In the genomic region with DNA sequence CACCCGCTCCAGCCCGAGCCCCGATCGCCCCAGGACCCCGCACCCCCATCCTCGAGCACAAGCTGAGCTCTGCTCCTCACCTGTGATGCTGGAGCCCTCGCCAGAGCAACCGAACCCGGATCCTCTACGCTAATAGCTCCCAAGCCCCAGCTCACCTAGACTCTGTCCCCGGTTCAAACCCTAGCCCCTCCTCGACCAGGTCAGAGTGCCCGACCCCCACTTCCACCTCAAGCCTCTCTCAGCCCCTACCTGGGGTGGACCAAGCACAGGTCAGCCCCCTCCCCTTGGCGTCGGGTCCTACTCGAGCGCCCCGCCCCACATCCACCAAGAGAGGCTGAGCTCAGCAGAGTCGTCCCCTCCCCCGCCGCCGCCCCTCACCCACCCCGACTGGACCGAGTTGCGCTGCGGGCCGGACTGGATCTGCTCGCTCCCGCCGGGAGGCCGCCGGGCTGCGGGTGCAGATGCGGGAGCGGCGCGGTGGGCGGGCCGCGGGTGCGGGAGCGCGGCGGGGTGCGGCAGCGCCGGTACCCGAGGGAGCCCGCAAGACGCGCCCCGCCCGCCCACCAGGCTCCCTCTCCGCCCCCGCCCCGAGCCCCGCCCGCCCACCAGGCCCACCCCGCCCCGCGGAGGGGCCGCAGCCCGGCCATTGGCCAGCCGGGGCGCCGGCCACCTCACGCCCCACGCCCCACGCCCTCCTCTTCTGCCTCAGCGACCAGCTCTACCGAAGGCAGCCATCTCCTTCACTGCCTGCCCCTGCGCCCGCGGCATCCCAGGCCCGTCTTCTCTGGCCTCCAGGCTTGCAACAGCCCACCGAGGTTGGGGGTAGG, we compare ENCODE assay signal across 8 cellular contexts. TPM values are rescaled to one million over a fixed set of nuclear protein-coding genes. Genes with fewer than 3 reads are reported as not detected.
A peak's percentile ranks its signal among the peaks of the same experiment; 100 is the strongest.
DNase-seq lines count a peak whose midpoint lies in the region; ATAC-seq and TF ChIP-seq lines count a peak whose summit lies in the region.

No MANE protein-coding gene starts in this region.

- H3K79me2 ChIP-seq in hepatocyte, result no peaks in the 10 kb centered on the region

- no peaks in the 10 kb centered on the region for H3K36me3 ChIP-seq in H7 (replicated peaks; ENCODE audit: control insufficient read depth, insufficient read depth, low read length)
- no peaks in the 10 kb centered on the region for H3K36me3 ChIP-seq in hepatocyte (replicated peaks; ENCODE audit: insufficient read depth, low read depth)
- H3K36me3 ChIP-seq in rectal smooth muscle tissue (ENCODE audit: control insufficient read depth, insufficient read depth, low read length), result no peaks in the 10 kb centered on the region

- H2AFZ ChIP-seq in hepatocyte, result peak overlapping the region; percentile 97

- no peak for TF ChIP-seq CTCF in hepatocyte (IDR thresholded peaks at IDR 0.05; ENCODE audit: poor library complexity)

- DNase-seq in 8988T (peak; percentile 89), H7 (peak; percentile 98), amygdala (lab: John Stamatoyannopoulos, UW) (peak in 34 of 56 donors; percentile 13 to 69 (median 46)), hepatocyte (ENCODE audit: low spot score) (peak; percentile 77), SKM-1 (lab: John Stamatoyannopoulos, UW; ENCODE audit: unreplicated experiment) (no peak)
- no peak for DNase-seq in activated CD4-positive, alpha-beta T cell treated with anti-CD3 and anti-CD28 coated beads for 48 hours

- H3K4me2 ChIP-seq in hepatocyte, result peak overlapping the region; percentile 97

- H3K4me1 ChIP-seq in hepatocyte (ENCODE audit: insufficient read depth) (peaks cover 4% of the 10 kb centered on the region), rectal smooth muscle tissue (ENCODE audit: control insufficient read depth, insufficient read depth, low read length) (no peaks in the 10 kb centered on the region)

- H3K4me3 ChIP-seq in H7 (ENCODE audit: insufficient read depth, low read depth, low read length) (peak overlapping the region; percentile 69), hepatocyte (peak overlapping the region; percentile 92), rectal smooth muscle tissue (ENCODE audit: low read length) (peak overlapping the region; percentile 57)

- WGBS in hepatocyte (ENCODE audit: low lambda C conversion rate, missing lambda C conversion rate), result under 1% methylated on average over 23 of the region's 76 CpGs

- peak overlapping the region; percentile 56 for H3K27ac ChIP-seq in hepatocyte
- H3K27ac ChIP-seq in rectal smooth muscle tissue (ENCODE audit: low read depth, low read length), result no peak overlapping the region

- no peaks in the 10 kb centered on the region for H3K9me2 ChIP-seq in hepatocyte (replicated peaks; ENCODE audit: insufficient read depth)

- ATAC-seq in HG03432 (IDR thresholded peaks at IDR 0.05; ENCODE audit: unreplicated experiment), result no peak

- no peaks in the 10 kb centered on the region for H3K9me3 ChIP-seq in hepatocyte (ENCODE audit: low read depth)

- H3K27me3 ChIP-seq in H7 (ENCODE audit: control insufficient read depth, insufficient read depth, low read length) (peaks cover 27% of the 10 kb centered on the region), hepatocyte (no peaks in the 10 kb centered on the region), rectal smooth muscle tissue (ENCODE audit: control insufficient read depth, insufficient read depth, low read length) (peaks cover 4% of the 10 kb centered on the region)

- no peaks in the 10 kb centered on the region for H4K20me1 ChIP-seq in hepatocyte (ENCODE audit: insufficient read depth, poor library complexity, severe bottlenecking)

- peak overlapping the region; percentile 19 for H3K9ac ChIP-seq in rectal smooth muscle tissue (ENCODE audit: low read length)

RNA-seq across cellular contexts. Expression of gene DKK3, which starts 0.6 kb away (rescaled TPM):
- 8.8 and 15.3 TPM in 2 replicates for total RNA-seq in H7 (2014; rRNA removed; shearing (Covaris generic))
- 66.6 and 71.3 TPM in 2 replicates for total RNA-seq in hepatocyte
- polyA plus RNA-seq in hepatocyte, result 64.3 and 66.0 TPM in 2 replicates

Comparison
In these comparisons a context has a peak if more than half of its experiments do, and no peak if none do; other contexts are left out.
1. DNase-seq: peak in 8988T (single experiment), H7 (single experiment), amygdala (34 of 56) and hepatocyte (single experiment); none in activated CD4-positive, alpha-beta T cell treated with anti-CD3 and anti-CD28 coated beads for 48 hours (single experiment) and SKM-1 (single experiment).
2. Peak in every context shown above with its lines, with median percentiles within 50 percentile points of each other: H3K4me3 ChIP-seq.